ENCODE assay signal across 7 cellular contexts in the genomic region with DNA sequence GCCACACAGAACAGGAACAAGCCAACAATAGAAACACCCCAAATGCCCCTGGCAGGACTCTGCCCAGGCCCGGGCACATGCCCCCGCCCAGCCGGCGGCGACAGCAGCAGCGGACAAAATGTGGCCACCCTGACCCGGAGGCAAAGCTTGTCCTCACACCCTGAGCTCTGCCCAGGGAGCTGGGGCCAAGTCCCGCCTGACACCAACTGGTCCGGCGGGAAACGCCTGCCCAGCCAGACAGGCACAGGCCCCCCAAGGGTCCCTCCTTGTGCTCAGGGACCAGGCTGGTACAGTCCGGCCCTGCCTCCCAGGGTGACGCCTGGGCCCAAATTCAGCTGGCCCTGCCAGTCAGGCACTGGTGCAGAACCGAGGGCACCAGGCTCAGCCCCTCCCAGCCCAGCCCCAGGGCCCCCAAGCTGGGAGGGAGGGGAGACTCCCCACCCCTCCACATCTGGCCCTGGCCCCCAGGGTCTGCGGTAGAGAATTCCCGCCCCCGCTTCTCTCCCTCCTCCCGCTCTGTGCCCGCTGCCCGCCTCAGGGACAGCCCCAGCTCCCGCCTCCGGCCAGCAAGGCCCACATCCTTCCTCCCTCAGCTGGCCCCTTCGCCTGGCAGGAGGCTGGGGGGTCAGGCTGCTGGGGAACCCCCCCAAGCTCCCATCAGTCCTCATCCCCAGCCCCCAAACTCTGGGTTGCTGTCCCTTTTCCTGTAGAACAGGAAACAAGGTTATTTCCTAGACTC. TPM values are rescaled to one million over a fixed set of nuclear protein-coding genes. Genes with fewer than 3 reads are reported as not detected.
DNase-seq lines count a peak whose midpoint lies in the region; ATAC-seq and TF ChIP-seq lines count a peak whose summit lies in the region.

No MANE protein-coding gene starts in this region.

- H3K9me3 ChIP-seq in SJSA1 (replicated peaks) (no peaks in the 10 kb centered on the region), esophagus (ENCODE audit: control insufficient read depth in 2 of 2, insufficient read depth in 1 of 2, low read depth in 1 of 2, low read length in 1 of 2) (no peaks in the 10 kb centered on the region)

- peak overlapping the region; percentile 81 to 94 (median 88) for H3K4me3 Mint-ChIP-seq in naive B cell

- H3K4me1 Mint-ChIP-seq in naive B cell: peaks cover 19 to 61% (median 59%) of the 10 kb centered on the region in 3 donors

- peaks cover 56% of the 10 kb centered on the region for H3K4me1 ChIP-seq in SJSA1 (replicated peaks)
- peaks cover 20 to 37% of the 10 kb centered on the region in 2 donors for H3K4me1 ChIP-seq in esophagus (ENCODE audit: control insufficient read depth in 2 of 2, insufficient read depth in 2 of 2, low read length in 1 of 2)

- no peaks in the 10 kb centered on the region for H3K27me3 Mint-ChIP-seq in naive B cell

- H3K27ac ChIP-seq in SJSA1 (peak overlapping the region; percentile 35; the same call in 1 of the 2 replicates), esophagus (ENCODE audit: low read depth in 2 of 2, low read length in 1 of 2) (peak overlapping the region; percentile 95 to 96)

- H3K4me3 ChIP-seq in SJSA1: peak overlapping the region; percentile 96
- peak overlapping the region; percentile 90 to 94 for H3K4me3 ChIP-seq in esophagus (ENCODE audit: low read depth in 1 of 2, low read length in 2 of 2)

- in situ Hi-C loops in GM13977 (cut with MboI; ENCODE audit: low pct_unique_long_range_greater_than_20kb, low sequenced_read_pairs, unreplicated experiment): no loop called here

- ATAC-seq in naive B cell (ENCODE audit: low read depth in 2 of 2): peak in 1 of 2 donors; percentile 13

- H3K27me3 ChIP-seq in SJSA1 (replicated peaks): no peaks in the 10 kb centered on the region
- H3K27me3 ChIP-seq in esophagus (ENCODE audit: control insufficient read depth in 1 of 2, insufficient read depth in 2 of 2, low read length in 2 of 2): no peaks in the 10 kb centered on the region

- H3K36me3 Mint-ChIP-seq in naive B cell: no peaks in the 10 kb centered on the region

- TF ChIP-seq CTCF in GM13977 (IDR thresholded peaks at IDR 0.05; ENCODE audit: extremely low read depth, insufficient read depth, missing control alignments): no peak

- no peaks in the 10 kb centered on the region for H3K9me3 Mint-ChIP-seq in naive B cell

- WGBS in esophagus, 2 donors: 6 to 7% methylated on average over 23 of the region's 23 CpGs

- peaks cover 3% of the 10 kb centered on the region; the same call in 1 of the 2 replicates for H3K36me3 ChIP-seq in SJSA1
- H3K36me3 ChIP-seq in esophagus (ENCODE audit: control insufficient read depth in 2 of 2, insufficient read depth in 2 of 2, low read length in 1 of 2): peaks cover 0 to 5% of the 10 kb centered on the region in 2 donors

- peak overlapping the region in 5 of 6 donors; percentile 39 to 89 (median 61) for H3K27ac Mint-ChIP-seq in naive B cell

- DNase-seq in GM13977 (ENCODE audit: low spot score) (peak; percentile 52), SJSA1 (ENCODE audit: low read depth in 1 of 2, low spot score in 2 of 2) (peak in 1 of 2 experiments; percentile 45), naive B cell (no peak), NCI-H146 treated with DMSO at 0.1 percent for 48 hours (lab: John Stamatoyannopoulos, UW; ENCODE audit: unreplicated experiment) (no peak), iPS-NIHi11 (ENCODE audit: low spot score) (no peak), dedifferentiated amniotic fluid mesenchymal stem cell (ENCODE audit: extremely low spot score) (no peak)

RNA-seq across cellular contexts. Expression of gene AHDC1, which starts 2.0 kb away (rescaled TPM):
- total RNA-seq in SJSA1 (2014; rRNA removed; shearing (Covaris generic)): 2.9 and 4.1 TPM in 2 replicates
- polyA plus RNA-seq in esophagus: 10 to 100 TPM; 24.7 to 58.4 TPM
- 1 to 10 TPM in 3 of 6 donors, under 1 TPM in 3; 0.15 to 2.3 (median 0.91) TPM for polyA plus RNA-seq in naive B cell (ENCODE audit: low read depth in 6 of 6)

RNA-seq across cellular contexts. Expression of gene FGR, which starts 33.0 kb away (rescaled TPM):
- not detected in 2 replicates for total RNA-seq in SJSA1 (2014; rRNA removed; shearing (Covaris generic))
- 1 to 10 TPM; 3.4 to 3.6 TPM for polyA plus RNA-seq in esophagus
- 100 to 1,000 TPM; 106 to 197 (median 132) TPM for polyA plus RNA-seq in naive B cell (ENCODE audit: low read depth in 6 of 6)

Comparison
In these comparisons a context has a peak if more than half of its experiments do, and no peak if none do; other contexts are left out.
1. RNA of gene AHDC1, which starts 2.0 kb away (polyA plus RNA-seq): 24.7 to 58.4 TPM in esophagus; 0.15 to 2.3 TPM in naive B cell; every median in the first group is over 4 times any median in the second.
2. RNA of gene FGR, which starts 33.0 kb away (polyA plus RNA-seq): 106 to 197 TPM in naive B cell; 3.4 to 3.6 TPM in esophagus; every median in the first group is over 10 times any median in the second.